In the genomic region with DNA sequence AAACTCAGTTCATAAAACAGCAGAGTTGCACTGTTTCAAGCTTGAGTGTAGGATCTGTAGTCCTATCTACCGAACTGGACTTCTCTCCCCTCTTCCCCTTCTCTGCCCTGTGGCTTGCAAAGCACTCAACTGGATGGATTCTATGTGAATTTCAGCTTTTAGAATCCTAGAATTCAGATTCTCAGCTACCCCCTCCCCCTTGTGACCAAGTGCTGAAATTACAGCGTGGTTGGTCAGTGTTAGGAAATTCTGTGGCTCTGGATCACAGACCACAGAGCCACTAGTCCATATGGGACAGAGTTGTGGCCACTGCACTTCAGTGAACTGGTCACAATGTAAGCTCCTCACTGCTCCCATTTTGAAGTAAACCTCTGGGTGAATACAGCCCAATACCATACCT, we compare ENCODE assay signal across 8 cellular contexts.
DNase-seq lines count a peak whose midpoint lies in the region; ATAC-seq and TF ChIP-seq lines count a peak whose summit lies in the region.

No MANE protein-coding gene starts in this region.

- H3K4me1 Mint-ChIP-seq in immature natural killer cell, result no peaks in the 10 kb centered on the region
- H3K4me1 Mint-ChIP-seq in naive thymus-derived CD8-positive, alpha-beta T cell, result no peaks in the 10 kb centered on the region

- H3K27me3 Mint-ChIP-seq in immature natural killer cell (ENCODE audit: low read depth in 3 of 3), result peaks cover 0 to 2% (median 0%) of the 10 kb centered on the region in 3 donors
- H3K27me3 Mint-ChIP-seq in naive thymus-derived CD8-positive, alpha-beta T cell, result peaks cover 0 to 3% (median 0%) of the 10 kb centered on the region in 5 donors

- H3K36me3 ChIP-seq in adipocyte (ENCODE audit: control insufficient read depth, insufficient read depth, low read length, severe bottlenecking), result no peaks in the 10 kb centered on the region

- DNase-seq in DMS53 treated with DMSO at 0.1 percent for 48 hours (lab: John Stamatoyannopoulos, UW; ENCODE audit: unreplicated experiment), result peak; percentile 9
- DNase-seq in HL-60 (ENCODE audit: low read depth in 1 of 2, low spot score in 1 of 2), result peak in 1 of 2 experiments; percentile 2
- peak; percentile 60 for DNase-seq in adipocyte (ENCODE audit: low read depth)
- DNase-seq in medulla oblongata (ENCODE audit: extremely low spot score), result peak; percentile 32
- no peak for DNase-seq in immature natural killer cell
- DNase-seq in naive thymus-derived CD8-positive, alpha-beta T cell, result no peak

- H3K27ac Mint-ChIP-seq in immature natural killer cell, result no peak overlapping the region
- H3K27ac Mint-ChIP-seq in naive thymus-derived CD8-positive, alpha-beta T cell, result no peak overlapping the region

- ATAC-seq in GM19452 (IDR thresholded peaks at IDR 0.05; ENCODE audit: unreplicated experiment), result no peak
- ATAC-seq in GM21526 (IDR thresholded peaks at IDR 0.05; ENCODE audit: low FRiP score, unreplicated experiment), result no peak
- no peak for ATAC-seq in naive thymus-derived CD8-positive, alpha-beta T cell

- peaks cover 5% of the 10 kb centered on the region for H3K9me3 ChIP-seq in adipocyte (ENCODE audit: control insufficient read depth, low read length)

- H3K36me3 Mint-ChIP-seq in immature natural killer cell, result no peaks in the 10 kb centered on the region
- no peaks in the 10 kb centered on the region for H3K36me3 Mint-ChIP-seq in naive thymus-derived CD8-positive, alpha-beta T cell

- no peak overlapping the region for H3K4me3 ChIP-seq in HL-60 (replicated peaks; ENCODE audit: insufficient read depth, low read length)
- H3K4me3 ChIP-seq in adipocyte (ENCODE audit: low read length), result no peak overlapping the region

- H3K9ac ChIP-seq in adipocyte (ENCODE audit: low read length), result no peak overlapping the region

- H3K4me1 ChIP-seq in adipocyte (ENCODE audit: control insufficient read depth, insufficient read depth, low read length), result no peaks in the 10 kb centered on the region

- no peaks in the 10 kb centered on the region for H3K27me3 ChIP-seq in HL-60 (ENCODE audit: insufficient read depth, poor library complexity, severe bottlenecking)
- H3K27me3 ChIP-seq in adipocyte (replicated peaks; ENCODE audit: control insufficient read depth, insufficient read depth, low read length), result peaks cover 56% of the 10 kb centered on the region

- H3K4me3 Mint-ChIP-seq in immature natural killer cell, result no peak overlapping the region
- no peak overlapping the region for H3K4me3 Mint-ChIP-seq in naive thymus-derived CD8-positive, alpha-beta T cell

- H3K27ac ChIP-seq in HL-60 (replicated peaks), result no peak overlapping the region

- H3K9me3 Mint-ChIP-seq in immature natural killer cell, result no peaks in the 10 kb centered on the region
- peaks cover 0 to 2% (median 0%) of the 10 kb centered on the region in 9 donors for H3K9me3 Mint-ChIP-seq in naive thymus-derived CD8-positive, alpha-beta T cell

- POLR2A ChIA-PET in naive thymus-derived CD8-positive, alpha-beta T cell (lab: Charles Lee), result no interaction called here

- TF ChIP-seq CTCF in HL-60 (IDR thresholded peaks at IDR 0.05; ENCODE audit: insufficient read depth, low read length), result peak; percentile 14

Comparison
In these comparisons a context has a peak if more than half of its experiments do, and no peak if none do; other contexts are left out.
1. DNase-seq: peak in DMS53 treated with DMSO at 0.1 percent for 48 hours (single experiment), adipocyte (single experiment) and medulla oblongata (single experiment); none in immature natural killer cell (0 of 3) and naive thymus-derived CD8-positive, alpha-beta T cell (0 of 10).